In the genomic region with DNA sequence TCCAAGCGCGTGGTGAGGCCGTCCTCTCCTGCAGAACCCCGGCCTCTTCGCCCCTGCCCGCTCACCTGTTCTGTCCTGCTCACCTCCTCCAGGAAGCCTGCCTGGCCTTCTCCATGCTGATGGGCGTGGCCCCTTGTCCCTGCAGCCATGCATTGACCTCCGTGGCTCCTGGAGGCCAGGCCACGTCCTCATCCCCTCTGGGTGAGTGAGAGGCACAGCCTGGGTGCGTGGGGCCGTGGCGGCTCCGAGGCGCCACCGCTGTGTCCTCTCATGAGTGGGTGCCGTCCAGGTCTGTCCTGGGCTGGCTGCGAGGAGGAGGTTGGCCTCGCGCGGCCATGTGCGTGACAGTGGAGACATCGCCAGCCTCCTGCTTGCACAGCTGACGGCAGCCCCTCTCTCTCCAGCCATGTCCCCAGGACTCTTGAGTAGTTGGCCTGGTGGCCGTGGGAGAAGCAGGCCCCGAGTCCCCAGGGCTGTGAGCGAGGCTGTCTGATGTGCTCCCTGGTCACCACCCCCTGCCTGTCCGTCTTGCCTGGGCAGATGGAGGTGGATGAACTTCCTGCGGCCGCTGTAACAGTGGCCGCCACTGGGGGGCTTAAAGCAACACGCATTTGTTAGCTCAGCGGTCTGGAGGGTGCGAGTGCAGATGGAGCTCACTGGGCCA, we compare ENCODE assay signal across 9 cellular contexts. TPM values are rescaled to one million over a fixed set of nuclear protein-coding genes. Genes with fewer than 3 reads are reported as not detected.
DNase-seq lines count a peak whose midpoint lies in the region; ATAC-seq and TF ChIP-seq lines count a peak whose summit lies in the region.
"Had no signal": no experiment of that assay in that cellular context is flagged by ENCODE, and none has a peak within 500 bp of the region (broad histone marks: within the 10 kb centered on the region; RNA-seq: fewer than 3 reads in every experiment).

No MANE protein-coding gene starts in this region.

- H3K36me3 ChIP-seq in PC-3 (ENCODE audit: low read depth, low read length), result peaks cover 4% of the 10 kb centered on the region; the same call in 1 of the 2 replicates

- no peaks in the 10 kb centered on the region for H3F3A ChIP-seq in PC-3 (ENCODE audit: low read length, unreplicated experiment)

- no peaks in the 10 kb centered on the region for H3K27me3 ChIP-seq in PC-3 (ENCODE audit: low read length)

- H3K27ac Mint-ChIP-seq in Calu3 (ENCODE audit: unreplicated experiment), result no peak overlapping the region
- H3K27ac Mint-ChIP-seq: T-helper 17 cell had no signal

- DNase-seq in NCI-H510A treated with DMSO at 0.1 percent for 48 hours (lab: John Stamatoyannopoulos, UW), result peak; percentile 19
- DNase-seq in NCI-H510A (lab: John Stamatoyannopoulos, UW), result no peak
- peak; percentile 31 for DNase-seq in PC-3
- DNase-seq in fibroblast of the aortic adventitia (ENCODE audit: low read depth), result peak; percentile 37
- DNase-seq in smooth muscle cell of the brain vasculature (ENCODE audit: low read depth, low spot score), result peak; percentile 20
- DNase-seq in NOMO-1 (lab: John Stamatoyannopoulos, UW; ENCODE audit: unreplicated experiment in 2 of 2), result no peak
- DNase-seq in KG1 (lab: John Stamatoyannopoulos, UW), result no peak
- no peak for DNase-seq in Calu3

- no peak overlapping the region for H3K27ac ChIP-seq in PC-3 (ENCODE audit: low read length)

- H3K4me3 ChIP-seq in PC-3 (ENCODE audit: low read length), result no peak overlapping the region
- H3K4me3 ChIP-seq in fibroblast of the aortic adventitia (ENCODE audit: low read depth, low read length), result no peak overlapping the region

- H3K4me1 ChIP-seq in PC-3 (ENCODE audit: insufficient read depth, low read length), result no peaks in the 10 kb centered on the region

- H3K4me1 Mint-ChIP-seq in Calu3 (ENCODE audit: low read depth, unreplicated experiment), result no peaks in the 10 kb centered on the region

- no peaks in the 10 kb centered on the region for H3K9me3 ChIP-seq in PC-3 (ENCODE audit: low read length)

- BruUV-seq in PC-3 (replicated peaks; lab: Mats Ljungman, UMichigan) (no TSS peak), Calu3 (replicated peaks; lab: Mats Ljungman, UMichigan) (no TSS peak)

- TF ChIP-seq CTCF in PC-3 (conservative IDR thresholded peaks at IDR 0.05; ENCODE audit: low read depth, low read length) (peak; percentile 63), fibroblast of the aortic adventitia (IDR thresholded peaks at IDR 0.05; ENCODE audit: insufficient read depth, low read length) (peak; percentile 62), Calu3 (IDR thresholded peaks at IDR 0.05; ENCODE audit: unreplicated experiment) (no peak)

- no peaks in the 10 kb centered on the region for H3K9me2 ChIP-seq in PC-3 (replicated peaks; ENCODE audit: low read length)

- H3K36me3 Mint-ChIP-seq in Calu3 (ENCODE audit: insufficient read depth, unreplicated experiment), result peaks cover 7% of the 10 kb centered on the region

- no peak overlapping the region for H2AFZ ChIP-seq in PC-3 (ENCODE audit: low read length)

- no peaks in the 10 kb centered on the region for H4K20me1 ChIP-seq in PC-3 (ENCODE audit: low read length)

- intact Hi-C loops in PC-3 (cut with micrococcal nuclease) (no loop called here), Calu3 (cut with micrococcal nuclease; ENCODE audit: unreplicated experiment) (no loop called here)

- no peaks in the 10 kb centered on the region for H3K79me2 ChIP-seq in PC-3 (ENCODE audit: low read length)

- POLR2A ChIA-PET in PC-3 (lab: Charles Lee; ENCODE audit: unreplicated experiment), result interaction anchor here (0.6 kb wide), 1 partner anchor 25 kb away, joined by 3 read pairs; no protein-coding TSS in a partner anchor

- peak; percentile 61; the same call in 1 of the 2 replicates for ATAC-seq in PC-3
- ATAC-seq: T-helper 17 cell had no signal

- no peak overlapping the region for H3K4me3 Mint-ChIP-seq in Calu3 (ENCODE audit: low read depth, unreplicated experiment)
- H3K4me3 Mint-ChIP-seq: T-helper 17 cell had no signal

- no peak overlapping the region for H3K9ac ChIP-seq in PC-3 (ENCODE audit: low read length)

- CTCF ChIA-PET in PC-3 (lab: Charles Lee), result interaction anchor here (1.0 kb wide), 1 partner anchor 66 kb away, joined by 4 read pairs; no protein-coding TSS in a partner anchor
- CTCF ChIA-PET in Calu3 (lab: Charles Lee), result no interaction called here

- H3K27me3 Mint-ChIP-seq in Calu3 (ENCODE audit: unreplicated experiment), result no peaks in the 10 kb centered on the region
- H3K27me3 Mint-ChIP-seq: T-helper 17 cell had no signal

- no peaks in the 10 kb centered on the region for H3K9me3 Mint-ChIP-seq in Calu3 (ENCODE audit: low read depth, unreplicated experiment)

- no peak overlapping the region for H3K4me2 ChIP-seq in PC-3 (ENCODE audit: low read length)

RNA-seq across cellular contexts. Expression of a gene that starts 58.1 kb away (rescaled TPM):
- total RNA-seq in PC-3 (2014; rRNA removed), result 56.8 and 70.8 TPM in 2 replicates
- total RNA-seq in fibroblast of the aortic adventitia (ENCODE audit: low replicate concordance), result 1.6 and 3.5 TPM in 2 replicates
- 26.0 and 27.4 TPM in 2 replicates for total RNA-seq in Calu3 (2022)

Comparison
In these comparisons a context has a peak if more than half of its experiments do, and no peak if none do; other contexts are left out.
1. DNase-seq: peak in NCI-H510A treated with DMSO at 0.1 percent for 48 hours (single experiment), PC-3 (single experiment), fibroblast of the aortic adventitia (single experiment) and smooth muscle cell of the brain vasculature (single experiment); none in NCI-H510A (single experiment), NOMO-1 (0 of 2), KG1 (single experiment) and Calu3 (single experiment).